ENCODE assay signal across 8 cellular contexts in the genomic region with DNA sequence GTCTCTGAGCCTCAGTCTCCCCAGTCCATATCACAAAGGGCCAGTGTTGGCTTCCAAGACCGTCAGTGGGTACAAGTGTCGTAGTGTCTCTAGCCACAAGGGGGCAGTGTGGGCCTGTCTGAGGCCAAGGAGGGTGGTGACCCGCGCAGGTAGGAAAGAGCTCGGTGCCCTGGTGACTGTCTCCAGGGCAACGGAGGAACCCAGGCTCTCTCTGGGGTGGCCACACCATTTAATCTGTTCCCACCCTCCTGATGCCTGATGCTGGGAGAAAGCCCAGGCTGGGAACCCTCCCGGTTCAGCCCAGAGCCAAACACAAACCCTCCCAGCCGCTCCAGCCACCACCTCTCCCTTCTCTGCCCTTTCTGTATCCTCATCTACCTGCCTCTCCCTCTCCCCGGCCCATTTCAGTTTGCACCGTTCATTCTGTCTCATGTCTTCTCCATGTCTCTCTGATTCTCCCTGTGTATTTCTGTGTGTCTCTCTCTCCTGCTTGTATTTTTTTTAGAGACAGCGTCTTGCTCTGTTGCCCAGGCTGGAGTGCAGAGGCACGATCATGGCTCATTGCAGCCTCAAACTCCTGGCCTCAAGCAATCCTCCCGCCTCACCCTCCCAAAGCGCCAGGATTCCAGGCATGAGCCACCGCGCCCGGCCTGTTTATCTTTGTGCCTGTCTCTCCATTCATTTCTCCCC. TPM values are rescaled to one million over a fixed set of nuclear protein-coding genes. Genes with fewer than 3 reads are reported as not detected.
A peak's percentile ranks its signal among the peaks of the same experiment; 100 is the strongest.
DNase-seq lines count a peak whose midpoint lies in the region; ATAC-seq and TF ChIP-seq lines count a peak whose summit lies in the region.

No MANE protein-coding gene starts in this region.

- DNase-seq in NCI-H1436 (lab: John Stamatoyannopoulos, UW) = peak; percentile 84
- DNase-seq in NCI-H1436 treated with DMSO at 0.1 percent for 48 hours (lab: John Stamatoyannopoulos, UW) = no peak
- DNase-seq in NCI-H1417 treated with DMSO at 0.1 percent for 48 hours (lab: John Stamatoyannopoulos, UW) = peak; percentile 58
- DNase-seq in T-helper 2 cell = peak; percentile 60 to 75 (median 72)
- DNase-seq in amniotic stem cell (lab: John Stamatoyannopoulos, UW) = peak; percentile 47
- DNase-seq in left ventricle myocardium superior = peak; percentile 84
- peak; percentile 88 for DNase-seq in sigmoid colon

- TF ChIP-seq POLR2A in sigmoid colon (IDR thresholded peaks at IDR 0.05) = no peak

- ATAC-seq in left ventricle myocardium superior = peak; percentile 97
- ATAC-seq in HG02571 (IDR thresholded peaks at IDR 0.05; ENCODE audit: unreplicated experiment) = no peak

- H3K36me3 ChIP-seq in sigmoid colon = peaks cover 0 to 4% (median 0%) of the 10 kb centered on the region in 4 donors

- WGBS in sigmoid colon, 2 donors = 28 to 32% methylated on average over 17 of the region's 17 CpGs

- H3K27me3 ChIP-seq in sigmoid colon = peaks cover 0 to 9% (median 0%) of the 10 kb centered on the region in 3 donors

- no peak for TF ChIP-seq EP300 in sigmoid colon (IDR thresholded peaks at IDR 0.05)

- TF ChIP-seq CTCF in sigmoid colon (IDR thresholded peaks at IDR 0.05) = peak; percentile 85 to 90 (median 86)

- H3K27ac ChIP-seq in sigmoid colon = peak overlapping the region in 1 of 4 donors; percentile 2

- H3K9me3 ChIP-seq in sigmoid colon = no peaks in the 10 kb centered on the region

- intact Hi-C loops in left ventricle myocardium superior (cut with micrococcal nuclease) (loop anchor here (5.0 kb wide), 1 partner anchor 270 kb away; no protein-coding TSS in a partner anchor), sigmoid colon (cut with DNase I) (loop anchor here (1.0 to 5.0 kb wide), 5 partner anchors 48 to 270 kb away; partner anchors contain the start of genes BICRA and KPTN)

- no peak overlapping the region for H3K4me3 ChIP-seq in sigmoid colon

- H3K4me1 ChIP-seq in sigmoid colon = no peaks in the 10 kb centered on the region

RNA-seq across cellular contexts. Expression of gene MEIS3, which starts 17.5 kb away (rescaled TPM):
- 3.4 TPM for total RNA-seq in left ventricle myocardium superior
- total RNA-seq in sigmoid colon = 10 to 100 TPM; 11.8 to 19.4 (median 13.4) TPM
- polyA plus RNA-seq in sigmoid colon = 1 to 10 TPM in 2 of 3 donors, under 1 TPM in 1; 0.92 to 7.6 (median 7.2) TPM

RNA-seq across cellular contexts. Expression of gene SLC8A2, which starts 34.8 kb away (rescaled TPM):
- total RNA-seq in left ventricle myocardium superior (not detected), sigmoid colon (10 to 100 TPM in 2 of 4 donors, 1 to 10 TPM in 2; 5.9 to 39.9 (median 19.0) TPM)
- polyA plus RNA-seq in sigmoid colon = 1 to 10 TPM in 1 of 3 donors, not detected in 2; 1.1 TPM

RNA-seq across cellular contexts. Expression of gene KPTN, which starts 47.2 kb away (rescaled TPM):
- 12.3 TPM for total RNA-seq in left ventricle myocardium superior
- 10 to 100 TPM in 1 of 4 donors, 1 to 10 TPM in 3; 4.4 to 10.0 (median 4.7) TPM for total RNA-seq in sigmoid colon
- polyA plus RNA-seq in sigmoid colon = 10 to 100 TPM in 1 of 3 donors, 1 to 10 TPM in 2; 4.8 to 12.2 (median 8.1) TPM
